Comparison of ENCODE assay signal across 3 cellular contexts in the genomic region with DNA sequence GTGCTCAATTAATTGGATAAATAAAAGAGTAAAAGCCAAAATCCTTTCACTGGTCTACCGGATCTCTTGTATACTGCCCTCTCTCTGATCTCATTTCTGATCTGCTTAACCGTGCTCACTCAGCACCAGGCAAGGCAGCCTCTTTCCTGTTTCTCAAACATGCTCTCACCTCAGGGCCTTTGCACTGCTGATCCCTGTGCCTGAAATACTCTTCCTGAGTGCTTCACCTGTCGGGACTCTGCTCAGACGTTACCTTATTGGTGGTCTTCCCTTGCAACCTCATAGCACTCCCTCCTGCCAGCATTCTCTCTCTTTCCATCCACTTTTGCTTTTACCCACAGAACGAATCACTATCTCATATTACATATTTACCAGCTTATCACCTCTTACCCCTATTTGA.
TF ChIP-seq lines count a peak whose summit lies in the region.

No MANE protein-coding gene starts in this region.

TF ChIP-seq in HEK293, 187 proteins besides CTCF, POLR2A, EP300 and RAD21:
- TF ChIP-seq ZNF629 (tag by site-specific recombination; IDR thresholded peaks at IDR 0.05) (no peak), ZNF623 (tag by site-specific recombination; IDR thresholded peaks at IDR 0.05) (peak; percentile 66)
- TF ChIP-seq, protein P1, sequence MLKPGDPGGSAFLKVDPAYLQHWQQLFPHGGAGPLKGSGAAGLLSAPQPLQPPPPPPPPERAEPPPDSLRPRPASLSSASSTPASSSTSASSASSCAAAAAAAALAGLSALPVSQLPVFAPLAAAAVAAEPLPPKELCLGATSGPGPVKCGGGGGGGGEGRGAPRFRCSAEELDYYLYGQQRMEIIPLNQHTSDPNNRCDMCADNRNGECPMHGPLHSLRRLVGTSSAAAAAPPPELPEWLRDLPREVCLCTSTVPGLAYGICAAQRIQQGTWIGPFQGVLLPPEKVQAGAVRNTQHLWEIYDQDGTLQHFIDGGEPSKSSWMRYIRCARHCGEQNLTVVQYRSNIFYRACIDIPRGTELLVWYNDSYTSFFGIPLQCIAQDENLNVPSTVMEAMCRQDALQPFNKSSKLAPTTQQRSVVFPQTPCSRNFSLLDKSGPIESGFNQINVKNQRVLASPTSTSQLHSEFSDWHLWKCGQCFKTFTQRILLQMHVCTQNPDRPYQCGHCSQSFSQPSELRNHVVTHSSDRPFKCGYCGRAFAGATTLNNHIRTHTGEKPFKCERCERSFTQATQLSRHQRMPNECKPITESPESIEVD (tag by site-specific recombination; IDR thresholded peaks at IDR 0.05), result no peak

TF ChIP-seq in GM12878, 131 proteins besides CTCF, POLR2A, EP300 and RAD21:
- TF ChIP-seq ZNF274 (IDR thresholded peaks at IDR 0.05; ENCODE audit: insufficient read depth, insufficient read length) (no peak), CHD2 (IDR thresholded peaks at IDR 0.05; ENCODE audit: borderline replicate concordance, low read depth, low read length) (no peak), SMAD1 (IDR thresholded peaks at IDR 0.05; ENCODE audit: low read depth, partially characterized antibody) (no peak), SMARCA5 (IDR thresholded peaks at IDR 0.05) (no peak), SIX5 (IDR thresholded peaks at IDR 0.05; ENCODE audit: low read depth, low read length, severe bottlenecking) (no peak), RCOR1 (conservative IDR thresholded peaks at IDR 0.05; ENCODE audit: low read depth, low read length) (no peak), NR2C1 (IDR thresholded peaks at IDR 0.05) (no peak), NR2C2 (IDR thresholded peaks at IDR 0.05; ENCODE audit: borderline replicate concordance, control insufficient read depth, insufficient read length, low read depth) (no peak), BRCA1 (IDR thresholded peaks at IDR 0.05; ENCODE audit: low read depth, low read length) (no peak), SMC3 (IDR thresholded peaks at IDR 0.05; ENCODE audit: borderline replicate concordance, low read length) (no peak), BHLHE40 (IDR thresholded peaks at IDR 0.05; ENCODE audit: borderline replicate concordance in 1 of 2, low read depth in 2 of 2, low read length in 1 of 2) (no peak), POLR2AphosphoS5 (IDR thresholded peaks at IDR 0.05; ENCODE audit: low read length) (no peak), KAT2A (conservative IDR thresholded peaks at IDR 0.05; ENCODE audit: control insufficient read depth, low read depth, low read length) (no peak), MEF2A (IDR thresholded peaks at IDR 0.05; ENCODE audit: insufficient read depth, low read depth, low read length) (no peak), HDAC2 (IDR thresholded peaks at IDR 0.05) (no peak), JUNB (IDR thresholded peaks at IDR 0.05) (no peak)
- TF ChIP-seq, protein P2, sequence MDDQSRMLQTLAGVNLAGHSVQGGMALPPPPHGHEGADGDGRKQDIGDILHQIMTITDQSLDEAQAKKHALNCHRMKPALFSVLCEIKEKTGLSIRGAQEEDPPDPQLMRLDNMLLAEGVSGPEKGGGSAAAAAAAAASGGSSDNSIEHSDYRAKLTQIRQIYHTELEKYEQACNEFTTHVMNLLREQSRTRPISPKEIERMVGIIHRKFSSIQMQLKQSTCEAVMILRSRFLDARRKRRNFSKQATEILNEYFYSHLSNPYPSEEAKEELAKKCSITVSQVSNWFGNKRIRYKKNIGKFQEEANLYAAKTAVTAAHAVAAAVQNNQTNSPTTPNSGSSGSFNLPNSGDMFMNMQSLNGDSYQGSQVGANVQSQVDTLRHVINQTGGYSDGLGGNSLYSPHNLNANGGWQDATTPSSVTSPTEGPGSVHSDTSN (IDR thresholded peaks at IDR 0.05; ENCODE audit: insufficient replicate concordance, low read depth, low read length), result no peak
- TF ChIP-seq, protein P3, sequence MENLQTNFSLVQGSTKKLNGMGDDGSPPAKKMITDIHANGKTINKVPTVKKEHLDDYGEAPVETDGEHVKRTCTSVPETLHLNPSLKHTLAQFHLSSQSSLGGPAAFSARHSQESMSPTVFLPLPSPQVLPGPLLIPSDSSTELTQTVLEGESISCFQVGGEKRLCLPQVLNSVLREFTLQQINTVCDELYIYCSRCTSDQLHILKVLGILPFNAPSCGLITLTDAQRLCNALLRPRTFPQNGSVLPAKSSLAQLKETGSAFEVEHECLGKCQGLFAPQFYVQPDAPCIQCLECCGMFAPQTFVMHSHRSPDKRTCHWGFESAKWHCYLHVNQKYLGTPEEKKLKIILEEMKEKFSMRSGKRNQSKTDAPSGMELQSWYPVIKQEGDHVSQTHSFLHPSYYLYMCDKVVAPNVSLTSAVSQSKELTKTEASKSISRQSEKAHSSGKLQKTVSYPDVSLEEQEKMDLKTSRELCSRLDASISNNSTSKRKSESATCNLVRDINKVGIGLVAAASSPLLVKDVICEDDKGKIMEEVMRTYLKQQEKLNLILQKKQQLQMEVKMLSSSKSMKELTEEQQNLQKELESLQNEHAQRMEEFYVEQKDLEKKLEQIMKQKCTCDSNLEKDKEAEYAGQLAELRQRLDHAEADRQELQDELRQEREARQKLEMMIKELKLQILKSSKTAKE (IDR thresholded peaks at IDR 0.05; ENCODE audit: low read depth, poor library complexity, severe bottlenecking), result no peak
- TF ChIP-seq, protein P4, sequence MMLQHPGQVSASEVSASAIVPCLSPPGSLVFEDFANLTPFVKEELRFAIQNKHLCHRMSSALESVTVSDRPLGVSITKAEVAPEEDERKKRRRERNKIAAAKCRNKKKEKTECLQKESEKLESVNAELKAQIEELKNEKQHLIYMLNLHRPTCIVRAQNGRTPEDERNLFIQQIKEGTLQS (IDR thresholded peaks at IDR 0.05; ENCODE audit: borderline replicate concordance, extremely low read depth, low read depth, low read length), result no peak
- TF ChIP-seq, protein P5, sequence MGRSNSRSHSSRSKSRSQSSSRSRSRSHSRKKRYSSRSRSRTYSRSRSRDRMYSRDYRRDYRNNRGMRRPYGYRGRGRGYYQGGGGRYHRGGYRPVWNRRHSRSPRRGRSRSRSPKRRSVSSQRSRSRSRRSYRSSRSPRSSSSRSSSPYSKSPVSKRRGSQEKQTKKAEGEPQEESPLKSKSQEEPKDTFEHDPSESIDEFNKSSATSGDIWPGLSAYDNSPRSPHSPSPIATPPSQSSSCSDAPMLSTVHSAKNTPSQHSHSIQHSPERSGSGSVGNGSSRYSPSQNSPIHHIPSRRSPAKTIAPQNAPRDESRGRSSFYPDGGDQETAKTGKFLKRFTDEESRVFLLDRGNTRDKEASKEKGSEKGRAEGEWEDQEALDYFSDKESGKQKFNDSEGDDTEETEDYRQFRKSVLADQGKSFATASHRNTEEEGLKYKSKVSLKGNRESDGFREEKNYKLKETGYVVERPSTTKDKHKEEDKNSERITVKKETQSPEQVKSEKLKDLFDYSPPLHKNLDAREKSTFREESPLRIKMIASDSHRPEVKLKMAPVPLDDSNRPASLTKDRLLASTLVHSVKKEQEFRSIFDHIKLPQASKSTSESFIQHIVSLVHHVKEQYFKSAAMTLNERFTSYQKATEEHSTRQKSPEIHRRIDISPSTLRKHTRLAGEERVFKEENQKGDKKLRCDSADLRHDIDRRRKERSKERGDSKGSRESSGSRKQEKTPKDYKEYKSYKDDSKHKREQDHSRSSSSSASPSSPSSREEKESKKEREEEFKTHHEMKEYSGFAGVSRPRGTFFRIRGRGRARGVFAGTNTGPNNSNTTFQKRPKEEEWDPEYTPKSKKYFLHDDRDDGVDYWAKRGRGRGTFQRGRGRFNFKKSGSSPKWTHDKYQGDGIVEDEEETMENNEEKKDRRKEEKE (IDR thresholded peaks at IDR 0.05), result no peak

TF ChIP-seq in H1, 55 proteins besides CTCF, POLR2A, EP300 and RAD21:
- TF ChIP-seq RXRA (IDR thresholded peaks at IDR 0.05; ENCODE audit: insufficient read depth, low read depth, low read length) (no peak), KDM1A (IDR thresholded peaks at IDR 0.05; ENCODE audit: borderline replicate concordance, low read length) (peak; percentile 65; the same call in 1 of the 2 replicates)
TF ChIP-seq in H1: peak in this region for 1.
